In genomic region chr7:81645435-81645834, GRCh38 we compare ENCODE assay signal across 20 cellular contexts.
DNase-seq lines count a peak whose midpoint lies in the region; ATAC-seq and TF ChIP-seq lines count a peak whose summit lies in the region.
"Had no signal": no experiment of that assay in that cellular context is flagged by ENCODE, and none has a peak within 500 bp of the region (broad histone marks: within the 10 kb centered on the region; RNA-seq: fewer than 3 reads in every experiment).

No MANE protein-coding gene starts in this region.

- H3K4me3 ChIP-seq in OCI-LY1 (ENCODE audit: low read depth, low read length, poor library complexity, severe bottlenecking) (no peak overlapping the region), BE2C (ENCODE audit: low read depth, low read length) (no peak overlapping the region)
- H3K4me3 ChIP-seq: A549, GM12878, MG63 had no signal

- H3K79me2 ChIP-seq in OCI-LY1 (ENCODE audit: insufficient read depth, low read length) = no peaks in the 10 kb centered on the region

- H3K27me3 ChIP-seq in OCI-LY1 (ENCODE audit: insufficient read depth, low read length) = no peaks in the 10 kb centered on the region
- no peaks in the 10 kb centered on the region for H3K27me3 ChIP-seq in BE2C
- H3K27me3 ChIP-seq: MG63 had no signal

- H3K9ac ChIP-seq in OCI-LY1 (ENCODE audit: low read length) = no peak overlapping the region

- DNase-seq in GM04503 (ENCODE audit: low read depth) (peak; percentile 29), glutamatergic neuron (no peak), BE2C (no peak), DMS79 treated with DMSO at 0.1 percent for 48 hours (lab: John Stamatoyannopoulos, UW) (no peak), sciatic nerve (ENCODE audit: low spot score) (no peak), T-cell (no peak)
- DNase-seq: AML-193; Caco-2; CD4-positive, CD25-positive, alpha-beta regulatory T cell; MG63; NCI-H1092 treated with DMSO at 0.1 percent for 48 hours; NCI-H1694 treated with DMSO at 0.1 percent for 48 hours; NCI-H226; NCI-H524 treated with DMSO at 0.1 percent for 48 hours; SIG-M5 had no signal

- peak overlapping the region; percentile 39; the same call in 1 of the 2 replicates for H2AFZ ChIP-seq in OCI-LY1 (ENCODE audit: low read length)

- H3K36me3 ChIP-seq in OCI-LY1 (ENCODE audit: insufficient read depth, low read length) = no peaks in the 10 kb centered on the region
- H3K36me3 ChIP-seq in BE2C = no peaks in the 10 kb centered on the region
- H3K36me3 ChIP-seq: MG63 had no signal

- H3K9me2 ChIP-seq in OCI-LY1 (ENCODE audit: low read depth, low read length) = no peaks in the 10 kb centered on the region

- no peaks in the 10 kb centered on the region for H3F3A ChIP-seq in OCI-LY1 (ENCODE audit: insufficient read depth, low read length)

- intact Hi-C loops in sciatic nerve (cut with DNase I) = no loop called here

- peak overlapping the region; percentile 20 for H3K27ac Mint-ChIP-seq in glutamatergic neuron (ENCODE audit: unreplicated experiment)
- H3K27ac Mint-ChIP-seq in T-cell = no peak overlapping the region
- H3K27ac Mint-ChIP-seq: CD4-positive, CD25-positive, alpha-beta regulatory T cell had no signal

- H3K36me3 Mint-ChIP-seq in glutamatergic neuron (ENCODE audit: unreplicated experiment) (peaks cover 6% of the 10 kb centered on the region), T-cell (no peaks in the 10 kb centered on the region)
- H3K36me3 Mint-ChIP-seq: CD4-positive, CD25-positive, alpha-beta regulatory T cell had no signal

- no peaks in the 10 kb centered on the region for H3K9me3 ChIP-seq in OCI-LY1 (ENCODE audit: low read length)
- H3K9me3 ChIP-seq in BE2C = no peaks in the 10 kb centered on the region
- H3K9me3 ChIP-seq: Caco-2, MG63 had no signal

- peaks cover 6% of the 10 kb centered on the region for H3K4me1 Mint-ChIP-seq in glutamatergic neuron (ENCODE audit: low read depth, unreplicated experiment)
- H3K4me1 Mint-ChIP-seq in T-cell = no peaks in the 10 kb centered on the region

- H3K4me1 ChIP-seq in OCI-LY1 (ENCODE audit: insufficient read depth, low read length, severe bottlenecking) (peaks cover 7% of the 10 kb centered on the region), BE2C (peaks cover 7% of the 10 kb centered on the region)
- H3K4me1 ChIP-seq: A549, Caco-2 had no signal

- ATAC-seq in sciatic nerve (no peak), T-cell (replicated peaks in 1 of 4) (no peak)
- ATAC-seq: A549, GM12878, HepG2 had no signal

- no peak for TF ChIP-seq CTCF in 22Rv1 (IDR thresholded peaks at IDR 0.05)
- TF ChIP-seq CTCF in OCI-LY1 (IDR thresholded peaks at IDR 0.05; ENCODE audit: low read length) = no peak
- no peak for TF ChIP-seq CTCF in glutamatergic neuron (IDR thresholded peaks at IDR 0.05; ENCODE audit: partially characterized antibody, unreplicated experiment)
- TF ChIP-seq CTCF in BE2C (IDR thresholded peaks at IDR 0.05; ENCODE audit: low read depth, low read length) = no peak

- CTCF ChIA-PET in T-cell (lab: Charles Lee) = no interaction called here

- no peaks in the 10 kb centered on the region for H3K9me3 Mint-ChIP-seq in glutamatergic neuron (ENCODE audit: unreplicated experiment)
- H3K9me3 Mint-ChIP-seq in T-cell = peaks cover 6 to 37% (median 11%) of the 10 kb centered on the region in 3 donors

- H3K27ac ChIP-seq in 22Rv1 (0 out of 2 replicates have a peak overlapping the region, but pooled peaks have one; percentile 7), OCI-LY1 (ENCODE audit: low read depth, low read length, poor library complexity, severe bottlenecking) (no peak overlapping the region)
- H3K27ac ChIP-seq: A549 had no signal

- H3K4me2 ChIP-seq in OCI-LY1 (ENCODE audit: low read length) = no peak overlapping the region
- H3K4me2 ChIP-seq: A549 had no signal

- POLR2A ChIA-PET in T-cell (lab: Charles Lee) = no interaction called here

- H3K27me3 Mint-ChIP-seq in glutamatergic neuron (ENCODE audit: unreplicated experiment) (peaks cover 2% of the 10 kb centered on the region), T-cell (no peaks in the 10 kb centered on the region)
- H3K27me3 Mint-ChIP-seq: CD4-positive, CD25-positive, alpha-beta regulatory T cell had no signal

- H3K4me3 Mint-ChIP-seq in glutamatergic neuron (ENCODE audit: unreplicated experiment) = no peak overlapping the region
- H3K4me3 Mint-ChIP-seq in T-cell = no peak overlapping the region
- H3K4me3 Mint-ChIP-seq: CD4-positive, CD25-positive, alpha-beta regulatory T cell had no signal

- no peaks in the 10 kb centered on the region for H4K20me1 ChIP-seq in OCI-LY1 (ENCODE audit: insufficient read depth, low read length)
